Comparison of ENCODE assay signal across 8 cellular contexts in genomic region chr1:201447911-201448871, GRCh38. TPM values are rescaled to one million over a fixed set of nuclear protein-coding genes. Genes with fewer than 3 reads are reported as not detected.
DNase-seq lines count a peak whose midpoint lies in the region; ATAC-seq and TF ChIP-seq lines count a peak whose summit lies in the region.

No MANE protein-coding gene starts in this region.

- intact Hi-C loops in right lobe of liver (cut with DNase I) = no loop called here

- H3K4me3 ChIP-seq in coronary artery = no peak overlapping the region
- no peak overlapping the region for H3K4me3 ChIP-seq in right lobe of liver

- H3K27ac ChIP-seq in coronary artery (peak overlapping the region in 1 of 2 donors; percentile 58), right lobe of liver (no peak overlapping the region)

- H3K9me3 ChIP-seq in right lobe of liver = no peaks in the 10 kb centered on the region

- POLR2A ChIA-PET in HEK293T (lab: Yijun Ruan, JAX) = interaction anchor here (0.8 to 1.5 kb wide), 6 partner anchors 12 to 64 kb away, joined by 3 to 4 read pairs (median 4); partner anchors contain the start of gene PHLDA3

- CTCF ChIA-PET in HEK293T (lab: Yijun Ruan, JAX) = interaction anchor here (0.8 to 5.4 kb wide), 11 partner anchors 9 to 89 kb away, joined by 3 to 45 read pairs (median 9); partner anchors contain the start of gene PHLDA3

- DNase-seq in ELR (ENCODE audit: low read depth) (peak; percentile 74), HEK293T (ENCODE audit: extremely low spot score) (peak; percentile 85), NCI-H1436 treated with DMSO at 0.1 percent for 48 hours (lab: John Stamatoyannopoulos, UW) (peak; percentile 25), coronary artery (ENCODE audit: low spot score) (peak; percentile 81), right lobe of liver (peak; percentile 60 to 68 (median 64))
- peak; percentile 50 to 58 for DNase-seq in activated CD4-positive, alpha-beta T cell treated with anti-CD3 and anti-CD28 coated beads for 24 hours (ENCODE audit: low read depth in 2 of 2)
- peak; percentile 19 to 66 (median 35) for DNase-seq in stimulated activated CD4-positive, alpha-beta T cell treated with anti-CD3 and anti-CD28 coated beads, TNF-alpha, amount 100 ng/mL, for 24 hours (ENCODE audit: low read depth in 3 of 3)

- peak; percentile 84 to 91 (median 90) for ATAC-seq in right lobe of liver
- ATAC-seq in GM18858 (IDR thresholded peaks at IDR 0.05; ENCODE audit: unreplicated experiment) = no peak

- H3K4me1 ChIP-seq in right lobe of liver = no peaks in the 10 kb centered on the region

- H3K36me3 ChIP-seq in right lobe of liver = no peaks in the 10 kb centered on the region

- no peak for TF ChIP-seq POLR2A in right lobe of liver (IDR thresholded peaks at IDR 0.05)

- peak; percentile 58 for TF ChIP-seq CTCF in coronary artery (IDR thresholded peaks at IDR 0.05)
- peak; percentile 65 to 89 (median 76) for TF ChIP-seq CTCF in right lobe of liver (IDR thresholded peaks at IDR 0.05)

- no peaks in the 10 kb centered on the region for H3K27me3 ChIP-seq in right lobe of liver

- WGBS in right lobe of liver (ENCODE audit: insufficient coverage, low coverage, low lambda C conversion rate, missing lambda C conversion rate) = 15% methylated on average over 11 of the region's 20 CpGs

TF ChIP-seq in HEK293T, 16 proteins besides CTCF, POLR2A, EP300 and RAD21:
- TF ChIP-seq TARDBP (IDR thresholded peaks at IDR 0.05) (no peak), LEF1 (IDR thresholded peaks at IDR 0.05; ENCODE audit: borderline replicate concordance) (no peak), ZNF384 (IDR thresholded peaks at IDR 0.05) (no peak), HDGF (IDR thresholded peaks at IDR 0.05; ENCODE audit: borderline replicate concordance) (no peak), FOXA1 (IDR thresholded peaks at IDR 0.05) (no peak), FOXK2 (IDR thresholded peaks at IDR 0.05) (no peak), CTBP1 (IDR thresholded peaks at IDR 0.05; ENCODE audit: borderline replicate concordance) (no peak), ARNT (IDR thresholded peaks at IDR 0.05) (no peak), ELF4 (IDR thresholded peaks at IDR 0.05) (no peak)
- TF ChIP-seq, protein P1, sequence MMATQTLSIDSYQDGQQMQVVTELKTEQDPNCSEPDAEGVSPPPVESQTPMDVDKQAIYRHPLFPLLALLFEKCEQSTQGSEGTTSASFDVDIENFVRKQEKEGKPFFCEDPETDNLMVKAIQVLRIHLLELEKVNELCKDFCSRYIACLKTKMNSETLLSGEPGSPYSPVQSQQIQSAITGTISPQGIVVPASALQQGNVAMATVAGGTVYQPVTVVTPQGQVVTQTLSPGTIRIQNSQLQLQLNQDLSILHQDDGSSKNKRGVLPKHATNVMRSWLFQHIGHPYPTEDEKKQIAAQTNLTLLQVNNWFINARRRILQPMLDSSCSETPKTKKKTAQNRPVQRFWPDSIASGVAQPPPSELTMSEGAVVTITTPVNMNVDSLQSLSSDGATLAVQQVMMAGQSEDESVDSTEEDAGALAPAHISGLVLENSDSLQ (IDR thresholded peaks at IDR 0.05) = no peak

RNA-seq across cellular contexts. Expression of gene PHLDA3, which starts 20.8 kb away (rescaled TPM):
- total RNA-seq in right lobe of liver = 10 to 100 TPM in 1 of 6 experiments, 1 to 10 TPM in 5; 1.0 to 10.9 (median 2.7) TPM

RNA-seq across cellular contexts. Expression of gene TNNI1, which starts 26.7 kb away (rescaled TPM):
- 1 to 10 TPM in 1 of 6 experiments, under 1 TPM in 2, not detected in 3; 0.26 to 2.0 (median 0.37) TPM for total RNA-seq in right lobe of liver

RNA-seq across cellular contexts. Expression of gene LAD1, which starts 49.1 kb away (rescaled TPM):
- 10 to 100 TPM; 12.2 to 26.7 (median 19.4) TPM for total RNA-seq in right lobe of liver

RNA-seq across cellular contexts. Expression of gene CSRP1, which starts 58.7 kb away (rescaled TPM):
- 100 to 1,000 TPM in 2 of 6 experiments, 10 to 100 TPM in 4; 54.9 to 158 (median 87.0) TPM for total RNA-seq in right lobe of liver

Comparison
In these comparisons a context has a peak if more than half of its experiments do, and no peak if none do; other contexts are left out.
1. DNase-seq: peak in every context shown above with its lines; median percentile 85 in HEK293T; 81 in coronary artery; 74 in ELR; 64 in right lobe of liver; 54 in activated CD4-positive, alpha-beta T cell treated with anti-CD3 and anti-CD28 coated beads for 24 hours; 35 in stimulated activated CD4-positive, alpha-beta T cell treated with anti-CD3 and anti-CD28 coated beads, TNF-alpha, amount 100 ng/mL, for 24 hours; 25 in NCI-H1436 treated with DMSO at 0.1 percent for 48 hours.